Comparison of ENCODE assay signal across 20 cellular contexts in genomic region chr11:79686703-79687419, GRCh38.
DNase-seq lines count a peak whose midpoint lies in the region; ATAC-seq and TF ChIP-seq lines count a peak whose summit lies in the region.
"Had no signal": no experiment of that assay in that cellular context is flagged by ENCODE, and none has a peak within 500 bp of the region (broad histone marks: within the 10 kb centered on the region; RNA-seq: fewer than 3 reads in every experiment).

No MANE protein-coding gene starts in this region.

- POLR2A ChIA-PET in MCF 10A (lab: Yijun Ruan, JAX) (no interaction called here), PC-3 (lab: Charles Lee; ENCODE audit: unreplicated experiment) (no interaction called here)
- POLR2A ChIA-PET in activated CD4-positive, alpha-beta memory T cell treated with anti-CD3 and anti-CD28 coated beads, Interleukin-2, amount 10 ng/mL, durations not matched to agents 7 days and 5 days (lab: Charles Lee) = no interaction called here

- no peaks in the 10 kb centered on the region for H3K9me3 Mint-ChIP-seq in MCF 10A (ENCODE audit: unreplicated experiment)
- H3K9me3 Mint-ChIP-seq in activated CD4-positive, alpha-beta T cell treated with anti-CD3 and anti-CD28 coated beads, Interleukin-2, amount 10 ng/mL, durations not matched to agents 24 days and 14 days = no peaks in the 10 kb centered on the region
- peaks cover 4% of the 10 kb centered on the region for H3K9me3 Mint-ChIP-seq in activated CD4-positive, alpha-beta memory T cell treated with anti-CD3 and anti-CD28 coated beads, Interleukin-2, amount 10 ng/mL, durations not matched to agents 7 days and 5 days

- no peak overlapping the region for H3K4me3 Mint-ChIP-seq in MCF 10A (ENCODE audit: unreplicated experiment)
- H3K4me3 Mint-ChIP-seq in activated CD4-positive, alpha-beta T cell treated with anti-CD3 and anti-CD28 coated beads, Interleukin-2, amount 10 ng/mL, durations not matched to agents 24 days and 14 days = no peak overlapping the region
- H3K4me3 Mint-ChIP-seq in activated CD4-positive, alpha-beta memory T cell treated with anti-CD3 and anti-CD28 coated beads, Interleukin-2, amount 10 ng/mL, durations not matched to agents 7 days and 5 days = no peak overlapping the region

- no peaks in the 10 kb centered on the region for H3K36me3 Mint-ChIP-seq in MCF 10A (ENCODE audit: insufficient read depth, unreplicated experiment)
- no peaks in the 10 kb centered on the region for H3K36me3 Mint-ChIP-seq in activated CD4-positive, alpha-beta T cell treated with anti-CD3 and anti-CD28 coated beads, Interleukin-2, amount 10 ng/mL, durations not matched to agents 24 days and 14 days (ENCODE audit: low read depth)
- H3K36me3 Mint-ChIP-seq in activated CD4-positive, alpha-beta memory T cell treated with anti-CD3 and anti-CD28 coated beads, Interleukin-2, amount 10 ng/mL, durations not matched to agents 7 days and 5 days (ENCODE audit: low read depth) = no peaks in the 10 kb centered on the region
- H3K36me3 Mint-ChIP-seq: CD4-positive, alpha-beta memory T cell had no signal

- no peaks in the 10 kb centered on the region for H3K79me2 ChIP-seq in mammary epithelial cell (ENCODE audit: insufficient read depth, low read length)
- no peaks in the 10 kb centered on the region for H3K79me2 ChIP-seq in PC-3 (ENCODE audit: low read length)

- no peaks in the 10 kb centered on the region for H4K20me1 ChIP-seq in mammary epithelial cell (ENCODE audit: insufficient read depth, low read length)
- H4K20me1 ChIP-seq in PC-3 (ENCODE audit: low read length) = no peaks in the 10 kb centered on the region
- H4K20me1 ChIP-seq: BLaER1 had no signal

- H3F3A ChIP-seq in PC-3 (ENCODE audit: low read length, unreplicated experiment) = no peaks in the 10 kb centered on the region

- no peaks in the 10 kb centered on the region for H3K9me2 ChIP-seq in PC-3 (replicated peaks; ENCODE audit: low read length)

- no peaks in the 10 kb centered on the region for H3K9me3 ChIP-seq in mammary epithelial cell (replicated peaks; ENCODE audit: insufficient read depth, low read length)
- H3K9me3 ChIP-seq in PC-3 (ENCODE audit: low read length) = peaks cover under 1% of the 10 kb centered on the region; the same call in 1 of the 2 replicates
- H3K9me3 ChIP-seq: BLaER1, Peyer's patch had no signal

- intact Hi-C loops in MCF 10A (cut with micrococcal nuclease) (no loop called here), mammary epithelial cell (cut with micrococcal nuclease) (no loop called here), PC-3 (cut with micrococcal nuclease) (no loop called here)
- intact Hi-C loops in activated CD4-positive, alpha-beta T cell treated with anti-CD3 and anti-CD28 coated beads, Interleukin-2, amount 10 ng/mL, durations not matched to agents 24 days and 14 days (cut with micrococcal nuclease) = no loop called here

- peaks cover 4% of the 10 kb centered on the region for H3K4me1 ChIP-seq in mammary epithelial cell (ENCODE audit: insufficient read depth, low read length)
- H3K4me1 ChIP-seq in PC-3 (ENCODE audit: insufficient read depth, low read length) = no peaks in the 10 kb centered on the region
- H3K4me1 ChIP-seq: BLaER1, Peyer's patch had no signal

- in situ Hi-C loops in mammary epithelial cell (cut with MboI; ENCODE audit: low sequenced_read_pairs in 2 of 2) = no loop called here

- no peak overlapping the region for H3K27ac ChIP-seq in mammary epithelial cell (ENCODE audit: insufficient read depth, low read depth, low read length)
- H3K27ac ChIP-seq in PC-3 (ENCODE audit: low read length) = no peak overlapping the region
- H3K27ac ChIP-seq: BLaER1, Peyer's patch had no signal

- TF ChIP-seq CTCF in MCF 10A (IDR thresholded peaks at IDR 0.05; ENCODE audit: unreplicated experiment) (no peak), mammary epithelial cell (conservative IDR thresholded peaks at IDR 0.05 in 1 of 2, IDR thresholded peaks at IDR 0.05 in 1 of 2; ENCODE audit: extremely low read depth in 1 of 2, insufficient read depth in 1 of 2, low read depth in 1 of 2, low read length in 2 of 2) (no peak), PC-3 (conservative IDR thresholded peaks at IDR 0.05; ENCODE audit: low read depth, low read length) (no peak), epithelial cell of esophagus (IDR thresholded peaks at IDR 0.05; ENCODE audit: insufficient read depth, low read depth, low read length, missing control alignments) (no peak)

- H3K27me3 Mint-ChIP-seq in MCF 10A (ENCODE audit: insufficient read depth, unreplicated experiment) = no peaks in the 10 kb centered on the region
- no peaks in the 10 kb centered on the region for H3K27me3 Mint-ChIP-seq in activated CD4-positive, alpha-beta T cell treated with anti-CD3 and anti-CD28 coated beads, Interleukin-2, amount 10 ng/mL, durations not matched to agents 24 days and 14 days
- H3K27me3 Mint-ChIP-seq in activated CD4-positive, alpha-beta memory T cell treated with anti-CD3 and anti-CD28 coated beads, Interleukin-2, amount 10 ng/mL, durations not matched to agents 7 days and 5 days = no peaks in the 10 kb centered on the region
- H3K27me3 Mint-ChIP-seq: CD4-positive, alpha-beta memory T cell had no signal

- H3K4me3 ChIP-seq in mammary epithelial cell (replicated peaks in 1 of 3; ENCODE audit: insufficient read depth in 1 of 3, low read depth in 2 of 3, low read length in 3 of 3) (no peak overlapping the region), PC-3 (ENCODE audit: low read length) (no peak overlapping the region), epithelial cell of esophagus (ENCODE audit: low read length) (no peak overlapping the region)
- H3K4me3 ChIP-seq: BLaER1, K562, Peyer's patch had no signal

- H3K27me3 ChIP-seq in mammary epithelial cell (ENCODE audit: insufficient read depth, low read length) (no peaks in the 10 kb centered on the region), PC-3 (ENCODE audit: low read length) (no peaks in the 10 kb centered on the region)
- H3K27me3 ChIP-seq: BLaER1, Peyer's patch had no signal

- no peak overlapping the region for H3K4me2 ChIP-seq in mammary epithelial cell (ENCODE audit: insufficient read depth, low read depth, low read length)
- H3K4me2 ChIP-seq in PC-3 (ENCODE audit: low read length) = no peak overlapping the region
- H3K4me2 ChIP-seq: BLaER1 had no signal

- CTCF ChIA-PET in MCF 10A (lab: Yijun Ruan, JAX) = no interaction called here
- CTCF ChIA-PET in mammary epithelial cell (lab: Charles Lee; ENCODE audit: low non-redundant PET) = no interaction called here
- CTCF ChIA-PET in PC-3 (lab: Charles Lee) = no interaction called here
- CTCF ChIA-PET in activated CD4-positive, alpha-beta memory T cell treated with anti-CD3 and anti-CD28 coated beads, Interleukin-2, amount 10 ng/mL, durations not matched to agents 7 days and 5 days (lab: Charles Lee) = no interaction called here

- H3K27ac Mint-ChIP-seq in MCF 10A (ENCODE audit: low read depth, unreplicated experiment) = no peak overlapping the region
- H3K27ac Mint-ChIP-seq in activated CD4-positive, alpha-beta T cell treated with anti-CD3 and anti-CD28 coated beads, Interleukin-2, amount 10 ng/mL, durations not matched to agents 24 days and 14 days = no peak overlapping the region
- H3K27ac Mint-ChIP-seq in activated CD4-positive, alpha-beta memory T cell treated with anti-CD3 and anti-CD28 coated beads, Interleukin-2, amount 10 ng/mL, durations not matched to agents 7 days and 5 days = no peak overlapping the region
- H3K27ac Mint-ChIP-seq: CD4-positive, alpha-beta memory T cell had no signal

- H3K36me3 ChIP-seq in mammary epithelial cell (ENCODE audit: insufficient read depth, low read length) (no peaks in the 10 kb centered on the region), PC-3 (ENCODE audit: low read depth, low read length) (no peaks in the 10 kb centered on the region)
- H3K36me3 ChIP-seq: BLaER1, Peyer's patch had no signal

- no peaks in the 10 kb centered on the region for H3K4me1 Mint-ChIP-seq in MCF 10A (ENCODE audit: insufficient read depth, unreplicated experiment)
- H3K4me1 Mint-ChIP-seq in activated CD4-positive, alpha-beta T cell treated with anti-CD3 and anti-CD28 coated beads, Interleukin-2, amount 10 ng/mL, durations not matched to agents 24 days and 14 days = no peaks in the 10 kb centered on the region
- no peaks in the 10 kb centered on the region for H3K4me1 Mint-ChIP-seq in activated CD4-positive, alpha-beta memory T cell treated with anti-CD3 and anti-CD28 coated beads, Interleukin-2, amount 10 ng/mL, durations not matched to agents 7 days and 5 days
- H3K4me1 Mint-ChIP-seq: CD4-positive, alpha-beta memory T cell had no signal

- ATAC-seq in PC-3 = no peak
- ATAC-seq: K562, Right ventricle myocardium inferior had no signal

- no peak overlapping the region for H2AFZ ChIP-seq in mammary epithelial cell (ENCODE audit: low read depth, low read length)
- no peak overlapping the region for H2AFZ ChIP-seq in PC-3 (ENCODE audit: low read length)

- dilution Hi-C loops in mammary epithelial cell (cut with HindIII; ENCODE audit: low sequenced_read_pairs) = no loop called here

- 87% methylated on average over 5 of the region's 5 CpGs for WGBS in mammary epithelial cell (ENCODE audit: low coverage, missing lambda C conversion rate)

- no peak overlapping the region for H3K9ac ChIP-seq in mammary epithelial cell (ENCODE audit: insufficient read depth, low read length)
- H3K9ac ChIP-seq in PC-3 (ENCODE audit: low read length) = no peak overlapping the region
- H3K9ac ChIP-seq: BLaER1 had no signal

- BruUV-seq in MCF 10A (replicated peaks; lab: Mats Ljungman, UMichigan) (no TSS peak), mammary epithelial cell (replicated peaks; lab: Mats Ljungman, UMichigan) (no TSS peak), PC-3 (replicated peaks; lab: Mats Ljungman, UMichigan) (no TSS peak)

- DNase-seq in MCF 10A (ENCODE audit: unreplicated experiment) = peak; percentile 25
- DNase-seq in mammary epithelial cell = no peak
- DNase-seq in PC-3 = peak; percentile 34
- peak; percentile 33 for DNase-seq in epithelial cell of esophagus (ENCODE audit: low read depth)
- no peak for DNase-seq in activated CD4-positive, alpha-beta T cell treated with anti-CD3 and anti-CD28 coated beads, Interleukin-2, amount 10 ng/mL, durations not matched to agents 24 days and 14 days
- DNase-seq in activated CD4-positive, alpha-beta memory T cell treated with anti-CD3 and anti-CD28 coated beads, Interleukin-2, amount 10 ng/mL, durations not matched to agents 7 days and 5 days = no peak
- no peak for DNase-seq in SIG-M5 (lab: John Stamatoyannopoulos, UW)
- DNase-seq: CD4-positive, alpha-beta memory T cell; DMS153; EL; NCI-H1092 treated with DMSO at 0.1 percent for 48 hours; NCI-H146; NCI-H2227 treated with DMSO at 0.1 percent for 48 hours; NCI-H524; NCI-H82; Peyer's patch; SW 1271 had no signal

Comparison
In these comparisons a context has a peak if more than half of its experiments do, and no peak if none do; other contexts are left out.
1. DNase-seq: peak in MCF 10A (single experiment), PC-3 (single experiment) and epithelial cell of esophagus (single experiment); none in mammary epithelial cell (single experiment), activated CD4-positive, alpha-beta T cell treated with anti-CD3 and anti-CD28 coated beads, Interleukin-2, amount 10 ng/mL, durations not matched to agents 24 days and 14 days (single experiment), activated CD4-positive, alpha-beta memory T cell treated with anti-CD3 and anti-CD28 coated beads, Interleukin-2, amount 10 ng/mL, durations not matched to agents 7 days and 5 days (single experiment) and SIG-M5 (single experiment).